In genomic region chr12:109524466-109525278, GRCh38 we compare ENCODE assay signal across 17 cellular contexts.
"Had no signal": no experiment of that assay in that cellular context is flagged by ENCODE, and none has a peak within 500 bp of the region (broad histone marks: within the 10 kb centered on the region; RNA-seq: fewer than 3 reads in every experiment).

No MANE protein-coding gene starts in this region.

- H3K27me3 ChIP-seq: body of pancreas, dorsolateral prefrontal cortex, foreskin keratinocyte, sigmoid colon had no signal

- ATAC-seq: body of pancreas; foreskin keratinocyte; stimulated activated memory B cell treated with anti-CD40 and anti-IgM and Interleukin-4, amounts not matched to agents 10 μg/mL and 1 μg/mL and 100 μg/mL, for 72 hours had no signal

- H3K4me3 ChIP-seq: body of pancreas, dorsolateral prefrontal cortex, sigmoid colon had no signal

- H3K4me1 ChIP-seq: body of pancreas, foreskin keratinocyte, parathyroid adenoma had no signal

- DNase-seq: activated B cell treated with CpG ODN at 0.5 μM for 24 hours; activated CD4-positive, alpha-beta memory T cell treated with anti-CD3 and anti-CD28 coated beads for 36 hours; activated CD4-positive, alpha-beta T cell treated with anti-CD3 and anti-CD28 coated beads for 4 hours; activated naive CD4-positive, alpha-beta T cell treated with Interleukin-2 at 50 U/mL for 16 hours; activated naive CD8-positive, alpha-beta T cell treated with anti-CD3 and anti-CD28 coated beads, Interleukin-2, amount 10 ng/mL, durations not matched to agents 7 days and 5 days; activated T-cell treated with anti-CD3 and anti-CD28 coated beads for 4 hours; amygdala; body of pancreas; central memory CD4-positive, alpha-beta T cell; dorsolateral prefrontal cortex; foreskin keratinocyte; hippocampal formation; mammary epithelial cell; sigmoid colon; stimulated activated CD4-positive, alpha-beta T cell treated with anti-CD3 and anti-CD28 coated beads, Interleukin-4, amount 100 ng/mL, for 24 hours had no signal

- H3K9me3 ChIP-seq: body of pancreas, sigmoid colon had no signal

- H3K27ac ChIP-seq: body of pancreas, foreskin keratinocyte, parathyroid adenoma, sigmoid colon had no signal
